ENCODE assay signal across 1 cellular context in genomic region chr6:53532061-53532797, GRCh38.
TF ChIP-seq lines count a peak whose summit lies in the region.

No MANE protein-coding gene starts in this region.

TF ChIP-seq in K562, 482 proteins besides CTCF, POLR2A, EP300 and RAD21 (continued from another document and continues in another):
- no peak for TF ChIP-seq ELK1 (CRISPR knock-in tag; IDR thresholded peaks at IDR 0.05)
- TF ChIP-seq DPF2 (IDR thresholded peaks at IDR 0.05) = peak; percentile 45; the same call in 1 of the 2 replicates
- no peak for TF ChIP-seq ZBTB43 (CRISPR knock-in tag; IDR thresholded peaks at IDR 0.05)
- no peak for TF ChIP-seq E2F6 (IDR thresholded peaks at IDR 0.05; ENCODE audit: borderline replicate concordance in 1 of 2, extremely low read depth in 1 of 2, insufficient read depth in 1 of 2, insufficient read length in 1 of 2, low read depth in 1 of 2, low read length in 1 of 2, poor library complexity in 1 of 2, severe bottlenecking in 1 of 2)
- TF ChIP-seq ZNF146 (CRISPR knock-in tag; IDR thresholded peaks at IDR 0.05; ENCODE audit: unreplicated experiment) = no peak
- no peak for TF ChIP-seq FOXJ3 (CRISPR knock-in tag; IDR thresholded peaks at IDR 0.05)
- TF ChIP-seq HSF4 (CRISPR knock-in tag; IDR thresholded peaks at IDR 0.05; ENCODE audit: borderline replicate concordance) = no peak
- TF ChIP-seq CBFA2T2 (conservative IDR thresholded peaks at IDR 0.05) = peak; percentile 61
- TF ChIP-seq CBX8 (IDR thresholded peaks at IDR 0.05; ENCODE audit: borderline replicate concordance, extremely low read depth, low read depth, low read length, poor library complexity, severe bottlenecking) = no peak
- no peak for TF ChIP-seq THRB (CRISPR knock-in tag; conservative IDR thresholded peaks at IDR 0.05)
- no peak for TF ChIP-seq ZNF174 (CRISPR knock-in tag; IDR thresholded peaks at IDR 0.05)
- TF ChIP-seq SMAD1 (IDR thresholded peaks at IDR 0.05; ENCODE audit: low read depth, low read length, partially characterized antibody) = no peak
- no peak for TF ChIP-seq IRF1 (CRISPR knock-in tag; IDR thresholded peaks at IDR 0.05; ENCODE audit: borderline replicate concordance)
- no peak for TF ChIP-seq KLF1 (tag; IDR thresholded peaks at IDR 0.05)
- no peak for TF ChIP-seq U2AF1 (optimal IDR thresholded peaks at IDR 0.05; ENCODE audit: low read depth, low read length)
- TF ChIP-seq ZNF263 (CRISPR knock-in tag; IDR thresholded peaks at IDR 0.05; ENCODE audit: borderline replicate concordance) = no peak
- TF ChIP-seq DEAF1 (CRISPR knock-in tag; IDR thresholded peaks at IDR 0.05) = no peak
- no peak for TF ChIP-seq IFI16 (CRISPR knock-in tag; IDR thresholded peaks at IDR 0.05)
- no peak for TF ChIP-seq SMC3 (conservative IDR thresholded peaks at IDR 0.05; ENCODE audit: insufficient read depth, low read depth, low read length)
- no peak for TF ChIP-seq GABPA (tag; conservative IDR thresholded peaks at IDR 0.05; ENCODE audit: low read depth)
- TF ChIP-seq CBFA2T3 (IDR thresholded peaks at IDR 0.05) = peak; percentile 82
- no peak for TF ChIP-seq TSC22D4 (tag; IDR thresholded peaks at IDR 0.05)
- no peak for TF ChIP-seq TAF9B (IDR thresholded peaks at IDR 0.05; ENCODE audit: partially characterized antibody)
- 0 out of 2 replicates have a peak, but pooled peaks have one; percentile 30 for TF ChIP-seq NFE2L1 (tag; IDR thresholded peaks at IDR 0.05; ENCODE audit: borderline replicate concordance, low read depth)
- no peak for TF ChIP-seq FOXP1 (CRISPR knock-in tag; IDR thresholded peaks at IDR 0.05)
- no peak for TF ChIP-seq ZFP30 (CRISPR knock-in tag; IDR thresholded peaks at IDR 0.05; ENCODE audit: borderline replicate concordance)
- TF ChIP-seq ZFP36 (IDR thresholded peaks at IDR 0.05; ENCODE audit: low read depth, low read length, partially characterized antibody) = no peak
- peak; percentile 54; the same call in 1 of the 2 replicates for TF ChIP-seq TAL1 (IDR thresholded peaks at IDR 0.05)
- no peak for TF ChIP-seq HDGF (IDR thresholded peaks at IDR 0.05)
- no peak for TF ChIP-seq ZC3H8 (IDR thresholded peaks at IDR 0.05)
- peak; percentile 88 for TF ChIP-seq NFE2 (IDR thresholded peaks at IDR 0.05; ENCODE audit: low read depth)
- no peak for TF ChIP-seq ZBTB26 (CRISPR knock-in tag; IDR thresholded peaks at IDR 0.05)
- TF ChIP-seq JUNB (CRISPR knock-in tag; conservative IDR thresholded peaks at IDR 0.05) = no peak
- TF ChIP-seq PRMT5 (CRISPR knock-in tag; IDR thresholded peaks at IDR 0.05) = no peak
- no peak for TF ChIP-seq ZNF431 (CRISPR knock-in tag; IDR thresholded peaks at IDR 0.05)
- no peak for TF ChIP-seq ARID3A (IDR thresholded peaks at IDR 0.05; ENCODE audit: borderline replicate concordance, low read depth, low read length)
- TF ChIP-seq RBM39 (optimal IDR thresholded peaks at IDR 0.05; ENCODE audit: low read depth, low read length) = no peak
- no peak for TF ChIP-seq ZNF449 (CRISPR knock-in tag; IDR thresholded peaks at IDR 0.05)
- TF ChIP-seq ZNF24 (IDR thresholded peaks at IDR 0.05) = no peak
- TF ChIP-seq PCBP2 (IDR thresholded peaks at IDR 0.05; ENCODE audit: low read depth, low read length, poor library complexity, severe bottlenecking) = no peak
- TF ChIP-seq GTF2A2 (tag; IDR thresholded peaks at IDR 0.05) = no peak
- peak; percentile 27; the same call in 1 of the 2 replicates for TF ChIP-seq BACH1 (tag; IDR thresholded peaks at IDR 0.05)
- no peak for TF ChIP-seq NFYB (IDR thresholded peaks at IDR 0.05; ENCODE audit: extremely low read depth, insufficient read length)
